10 cellular contexts compared by ENCODE assay signal in genomic region chr15:96273317-96274086, GRCh38. TPM values are rescaled to one million over a fixed set of nuclear protein-coding genes. Genes with fewer than 3 reads are reported as not detected.
A peak's percentile ranks its signal among the peaks of the same experiment; 100 is the strongest.
DNase-seq lines count a peak whose midpoint lies in the region; ATAC-seq and TF ChIP-seq lines count a peak whose summit lies in the region.
"Had no signal": no experiment of that assay in that cellular context is flagged by ENCODE, and none has a peak within 500 bp of the region (broad histone marks: within the 10 kb centered on the region; RNA-seq: fewer than 3 reads in every experiment).

No MANE protein-coding gene starts in this region.

- TF ChIP-seq CTCF in AG04449 (IDR thresholded peaks at IDR 0.05; ENCODE audit: insufficient read depth, low read length, missing control alignments) (no peak), RWPE2 (IDR thresholded peaks at IDR 0.05; ENCODE audit: poor library complexity, severe bottlenecking) (no peak)

- CTCF ChIA-PET in AG04449 (lab: Yijun Ruan, JAX), result interaction anchor here (0.6 to 1.1 kb wide), 3 partner anchors 9 to 83 kb away, joined by 3 to 4 read pairs (median 3); no protein-coding TSS in a partner anchor

- H3K36me3 ChIP-seq in RWPE2 (ENCODE audit: low read depth), result no peaks in the 10 kb centered on the region

- DNase-seq in AG04449 (ENCODE audit: low read depth, low spot score), result peak; percentile 92
- peak; percentile 100 for DNase-seq in RWPE2 (ENCODE audit: low spot score)
- DNase-seq in glomerular endothelial cell (ENCODE audit: extremely low read depth, low read depth, low spot score), result peak; percentile 47
- no peak for DNase-seq in stimulated activated naive CD4-positive, alpha-beta T cell treated with Interleukin-2 at 50 U/mL for 16 hours (lab: John Stamatoyannopoulos, UW)
- DNase-seq in NCI-H187 (lab: John Stamatoyannopoulos, UW), result no peak
- DNase-seq: naive B cell, RPMI8226 had no signal

- H3K27me3 ChIP-seq in RWPE2 (ENCODE audit: insufficient read depth, poor library complexity, severe bottlenecking), result no peaks in the 10 kb centered on the region

- peak; percentile 87 for ATAC-seq in GM18870 (IDR thresholded peaks at IDR 0.05; ENCODE audit: unreplicated experiment)
- ATAC-seq in RWPE2 (ENCODE audit: low read depth), result peak; percentile 96
- no peak for ATAC-seq in GM21528 (IDR thresholded peaks at IDR 0.05; ENCODE audit: low FRiP score, unreplicated experiment)
- ATAC-seq in GM21381 (IDR thresholded peaks at IDR 0.05; ENCODE audit: unreplicated experiment), result no peak

- peak overlapping the region; percentile 97 for H3K27ac ChIP-seq in RWPE2 (ENCODE audit: poor library complexity, severe bottlenecking)

- no peaks in the 10 kb centered on the region for H3K9me3 ChIP-seq in RWPE2 (ENCODE audit: severe bottlenecking)

- POLR2A ChIA-PET in AG04449 (lab: Yijun Ruan, JAX), result interaction anchor here (0.6 to 4.0 kb wide), 13 partner anchors 9 to 226 kb away, joined by 3 to 51 read pairs (median 3); partner anchors contain the start of gene NR2F2

- H3K4me3 ChIP-seq in AG04449 (ENCODE audit: low read depth, low read length), result no peak overlapping the region
- no peak overlapping the region for H3K4me3 ChIP-seq in RWPE2 (ENCODE audit: severe bottlenecking)

- H3K4me1 ChIP-seq in RWPE2 (ENCODE audit: insufficient read depth, poor library complexity, severe bottlenecking), result peaks cover 67% of the 10 kb centered on the region

RNA-seq across cellular contexts. Expression of gene NR2F2, which starts 57.0 kb away (rescaled TPM):
- total RNA-seq in glomerular endothelial cell, result 64.5 and 68.8 TPM in 2 replicates

Comparison
In these comparisons a context has a peak if more than half of its experiments do, and no peak if none do; other contexts are left out.
1. DNase-seq: peak in AG04449 (single experiment), RWPE2 (single experiment) and glomerular endothelial cell (single experiment); none in stimulated activated naive CD4-positive, alpha-beta T cell treated with Interleukin-2 at 50 U/mL for 16 hours (single experiment) and NCI-H187 (0 of 2).
2. ATAC-seq: peak in GM18870 (single experiment) and RWPE2 (single experiment); none in GM21528 (single experiment) and GM21381 (single experiment).